23 cellular contexts compared by ENCODE assay signal in the genomic region with DNA sequence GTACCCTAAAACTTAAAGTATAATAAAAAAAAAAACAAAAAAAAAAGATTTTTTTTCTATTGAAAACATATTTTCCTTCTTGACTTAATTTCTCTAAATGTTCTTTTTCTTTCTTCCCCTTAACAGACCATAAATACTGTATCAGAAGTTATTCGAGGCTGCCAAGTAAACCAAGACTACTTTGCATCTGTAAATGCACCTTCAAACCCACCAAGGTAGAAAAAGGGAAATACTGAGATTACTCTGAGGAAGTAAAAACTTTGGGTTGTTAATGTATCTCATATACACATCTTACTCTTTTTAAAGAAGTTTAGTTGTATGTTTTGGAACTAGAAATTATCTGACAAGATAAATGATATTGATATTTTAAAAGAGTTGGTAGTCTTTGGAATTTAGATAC.
A peak's percentile ranks its signal among the peaks of the same experiment; 100 is the strongest.
DNase-seq lines count a peak whose midpoint lies in the region; ATAC-seq, FAIRE-seq and TF ChIP-seq lines count a peak whose summit lies in the region.
"Had no signal": no experiment of that assay in that cellular context is flagged by ENCODE, and none has a peak within 500 bp of the region (broad histone marks: within the 10 kb centered on the region; RNA-seq: fewer than 3 reads in every experiment).

No MANE protein-coding gene starts in this region.

- H3K9me3 Mint-ChIP-seq in memory B cell: no peaks in the 10 kb centered on the region
- H3K9me3 Mint-ChIP-seq in natural killer cell treated with Interleukin-12 subunit alpha and Interleukin-12 subunit beta and Interleukin-15 and Interleukin-18, amount 100 ng/mL, for 72 hours: no peaks in the 10 kb centered on the region
- H3K9me3 Mint-ChIP-seq: CD4-positive, CD25-positive, alpha-beta regulatory T cell; CD8-positive, alpha-beta memory T cell; H9 had no signal

- H3K27me3 ChIP-seq in OCI-LY3 (ENCODE audit: low read depth, low read length) (no peaks in the 10 kb centered on the region), ascending aorta (no peaks in the 10 kb centered on the region), heart right ventricle (no peaks in the 10 kb centered on the region)
- H3K27me3 ChIP-seq: BE2C had no signal

- peaks cover 4% of the 10 kb centered on the region; the same call in 1 of the 2 replicates for H4K20me1 ChIP-seq in OCI-LY3 (ENCODE audit: insufficient read depth, low read length)

- 90 to 93% methylated on average over 1 of the region's 1 CpG for WGBS in heart right ventricle, 2 donors

- ATAC-seq in HG03095 (IDR thresholded peaks at IDR 0.05; ENCODE audit: unreplicated experiment): peak; percentile 46
- ATAC-seq in memory B cell (ENCODE audit: low read depth): peak; percentile 75
- ATAC-seq in natural killer cell treated with Interleukin-12 subunit alpha and Interleukin-12 subunit beta and Interleukin-15 and Interleukin-18, amount 100 ng/mL, for 72 hours: no peak
- no peak for ATAC-seq in heart right ventricle

- no peak overlapping the region for H3K9ac ChIP-seq in OCI-LY3 (ENCODE audit: low read length)

- DNase-seq in memory B cell (ENCODE audit: low spot score in 2 of 2) (no peak), ascending aorta (ENCODE audit: low spot score in 2 of 2) (no peak), AG08396 (ENCODE audit: low spot score) (no peak), heart right ventricle (no peak)
- no peak for DNase-seq in natural killer cell treated with Interleukin-12 subunit alpha and Interleukin-12 subunit beta and Interleukin-15 and Interleukin-18, amount 100 ng/mL, for 72 hours (ENCODE audit: low spot score)
- DNase-seq: 8988T; BE2C; C1 segment of cervical spinal cord; CD4-positive, CD25-positive, alpha-beta regulatory T cell; CD8-positive, alpha-beta memory T cell; COR-L47; DMS 273 treated with DMSO at 0.1 percent for 48 hours; DMS53; DND-41; EL; H9; IMR-90; KBM-7 had no signal

- no peaks in the 10 kb centered on the region for H3K27me3 Mint-ChIP-seq in memory B cell
- no peaks in the 10 kb centered on the region for H3K27me3 Mint-ChIP-seq in natural killer cell treated with Interleukin-12 subunit alpha and Interleukin-12 subunit beta and Interleukin-15 and Interleukin-18, amount 100 ng/mL, for 72 hours
- H3K27me3 Mint-ChIP-seq: CD4-positive, CD25-positive, alpha-beta regulatory T cell; CD8-positive, alpha-beta memory T cell had no signal

- H3K36me3 ChIP-seq in OCI-LY3 (replicated peaks; ENCODE audit: low read depth, low read length) (peaks cover 30% of the 10 kb centered on the region), ascending aorta (peaks cover 29 to 56% of the 10 kb centered on the region in 2 donors), heart right ventricle (peaks cover 0 to 100% (median 50%) of the 10 kb centered on the region in 9 donors)

- H3K4me3 Mint-ChIP-seq in memory B cell: no peak overlapping the region
- H3K4me3 Mint-ChIP-seq in natural killer cell treated with Interleukin-12 subunit alpha and Interleukin-12 subunit beta and Interleukin-15 and Interleukin-18, amount 100 ng/mL, for 72 hours: no peak overlapping the region
- H3K4me3 Mint-ChIP-seq: CD4-positive, CD25-positive, alpha-beta regulatory T cell; CD8-positive, alpha-beta memory T cell; H9 had no signal

- FAIRE-seq in G401.6 (lab: Jason Lieb, UNC): peak; percentile 55
- FAIRE-seq: H1, HTR-8/SVneo had no signal

- H3K4me3 ChIP-seq in OCI-LY3 (ENCODE audit: low read length) (0 out of 2 replicates have a peak overlapping the region, but pooled peaks have one; percentile 2), ascending aorta (no peak overlapping the region), heart right ventricle (no peak overlapping the region)

- no peaks in the 10 kb centered on the region for H3K79me2 ChIP-seq in OCI-LY3 (ENCODE audit: low read length)

- H2AFZ ChIP-seq in OCI-LY3 (ENCODE audit: low read depth, low read length): no peak overlapping the region

- intact Hi-C loops in ascending aorta (cut with DNase I) (no loop called here), heart right ventricle (cut with DNase I) (no loop called here)

- H3K4me1 ChIP-seq in OCI-LY3 (ENCODE audit: low read length) (peaks cover 26% of the 10 kb centered on the region), ascending aorta (no peaks in the 10 kb centered on the region), heart right ventricle (no peaks in the 10 kb centered on the region)
- H3K4me1 ChIP-seq: BE2C had no signal

- TF ChIP-seq CTCF in OCI-LY3 (IDR thresholded peaks at IDR 0.05; ENCODE audit: low read depth, low read length) (no peak), ascending aorta (IDR thresholded peaks at IDR 0.05) (no peak), heart right ventricle (IDR thresholded peaks at IDR 0.05) (no peak)

- H3K27ac ChIP-seq in OCI-LY3 (ENCODE audit: low read length) (peak overlapping the region; percentile 54), ascending aorta (no peak overlapping the region), heart right ventricle (no peak overlapping the region)

- H3K36me3 Mint-ChIP-seq in memory B cell: peaks cover 18% of the 10 kb centered on the region
- peaks cover 12% of the 10 kb centered on the region for H3K36me3 Mint-ChIP-seq in natural killer cell treated with Interleukin-12 subunit alpha and Interleukin-12 subunit beta and Interleukin-15 and Interleukin-18, amount 100 ng/mL, for 72 hours

- H3K4me1 Mint-ChIP-seq in memory B cell: peaks cover 6% of the 10 kb centered on the region
- H3K4me1 Mint-ChIP-seq in natural killer cell treated with Interleukin-12 subunit alpha and Interleukin-12 subunit beta and Interleukin-15 and Interleukin-18, amount 100 ng/mL, for 72 hours (ENCODE audit: low read depth in 2 of 2): no peaks in the 10 kb centered on the region

- peak overlapping the region; percentile 31 for H3K4me2 ChIP-seq in OCI-LY3 (ENCODE audit: low read length)

- H3K27ac Mint-ChIP-seq in memory B cell: no peak overlapping the region
- H3K27ac Mint-ChIP-seq in natural killer cell treated with Interleukin-12 subunit alpha and Interleukin-12 subunit beta and Interleukin-15 and Interleukin-18, amount 100 ng/mL, for 72 hours: no peak overlapping the region
- H3K27ac Mint-ChIP-seq: CD4-positive, CD25-positive, alpha-beta regulatory T cell; H9 had no signal

- H3K9me3 ChIP-seq in OCI-LY3 (ENCODE audit: insufficient read depth, low read length) (no peaks in the 10 kb centered on the region), ascending aorta (no peaks in the 10 kb centered on the region), heart right ventricle (no peaks in the 10 kb centered on the region)
- H3K9me3 ChIP-seq: BE2C had no signal

Comparison
In these comparisons a context has a peak if more than half of its experiments do, and no peak if none do; other contexts are left out.
1. ATAC-seq: peak in HG03095 (single experiment) and memory B cell (single experiment); none in natural killer cell treated with Interleukin-12 subunit alpha and Interleukin-12 subunit beta and Interleukin-15 and Interleukin-18, amount 100 ng/mL, for 72 hours (0 of 2) and heart right ventricle (0 of 8).